ENCODE assay signal across 15 cellular contexts in the genomic region with DNA sequence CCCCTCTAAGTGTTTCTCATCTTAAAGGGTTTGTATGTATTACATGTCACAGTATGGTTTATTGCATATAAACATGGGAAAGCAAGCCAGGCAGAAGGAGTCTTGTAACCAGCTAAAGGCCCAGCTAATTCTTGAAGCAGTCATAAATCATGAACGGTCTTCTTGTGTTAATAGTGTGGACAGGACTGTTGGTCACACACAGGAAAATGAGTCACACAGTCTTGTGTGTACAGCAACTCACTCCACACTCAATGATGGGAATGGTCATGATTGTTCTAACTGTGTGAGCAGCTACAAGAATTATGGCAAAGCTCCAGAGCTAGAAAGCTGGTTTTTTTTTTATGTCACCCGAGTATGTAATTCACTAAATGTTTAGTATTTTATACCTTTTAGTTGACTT.
DNase-seq lines count a peak whose midpoint lies in the region; ATAC-seq, FAIRE-seq and TF ChIP-seq lines count a peak whose summit lies in the region.
"Had no signal": no experiment of that assay in that cellular context is flagged by ENCODE, and none has a peak within 500 bp of the region (broad histone marks: within the 10 kb centered on the region; RNA-seq: fewer than 3 reads in every experiment).

No MANE protein-coding gene starts in this region.

- no peaks in the 10 kb centered on the region for H3K9me2 ChIP-seq in GM23248 (ENCODE audit: insufficient read depth)

- TF ChIP-seq CTCF in astrocyte (IDR thresholded peaks at IDR 0.05; ENCODE audit: insufficient read depth, low read depth, low read length) = no peak
- no peak for TF ChIP-seq CTCF in foreskin keratinocyte (conservative IDR thresholded peaks at IDR 0.05)
- no peak for TF ChIP-seq CTCF in progenitor cell of endocrine pancreas (IDR thresholded peaks at IDR 0.05; ENCODE audit: unreplicated experiment)

- in situ Hi-C loops in GM23248 (cut with MboI) = no loop called here

- H3K4me3 Mint-ChIP-seq in astrocyte (ENCODE audit: unreplicated experiment) (no peak overlapping the region), progenitor cell of endocrine pancreas (ENCODE audit: low read depth) (no peak overlapping the region)
- H3K4me3 Mint-ChIP-seq: activated naive CD8-positive, alpha-beta T cell treated with anti-CD3 and anti-CD28 coated beads for 36 hours had no signal

- H4K20me1 ChIP-seq in GM23248 (ENCODE audit: insufficient read depth) (peaks cover 6% of the 10 kb centered on the region; the same call in 1 of the 2 replicates), astrocyte (ENCODE audit: insufficient read depth, low read length) (no peaks in the 10 kb centered on the region)
- H4K20me1 ChIP-seq: BLaER1 had no signal

- no peaks in the 10 kb centered on the region for H3F3A ChIP-seq in GM23248 (ENCODE audit: insufficient read depth)

- FAIRE-seq in astrocyte (lab: Jason Lieb, UNC) = no peak

- H3K4me1 ChIP-seq in GM23248 (ENCODE audit: insufficient read depth) (peaks cover 7% of the 10 kb centered on the region; the same call in 1 of the 2 replicates), astrocyte (ENCODE audit: insufficient read depth, low read length) (no peaks in the 10 kb centered on the region), foreskin keratinocyte (no peaks in the 10 kb centered on the region)
- H3K4me1 ChIP-seq: BLaER1, Peyer's patch had no signal

- intact Hi-C loops in sciatic nerve (cut with DNase I) = no loop called here

- no peak overlapping the region for H3K27ac Mint-ChIP-seq in astrocyte (ENCODE audit: unreplicated experiment)
- H3K27ac Mint-ChIP-seq in progenitor cell of endocrine pancreas = no peak overlapping the region
- H3K27ac Mint-ChIP-seq: activated naive CD8-positive, alpha-beta T cell treated with anti-CD3 and anti-CD28 coated beads for 36 hours had no signal

- H3K36me3 Mint-ChIP-seq in astrocyte (ENCODE audit: low read depth, unreplicated experiment) (no peaks in the 10 kb centered on the region), progenitor cell of endocrine pancreas (ENCODE audit: insufficient read depth) (no peaks in the 10 kb centered on the region)
- H3K36me3 Mint-ChIP-seq: activated naive CD8-positive, alpha-beta T cell treated with anti-CD3 and anti-CD28 coated beads for 36 hours had no signal

- H3K27me3 ChIP-seq in GM23248 (replicated peaks; ENCODE audit: insufficient read depth) (peaks cover 5% of the 10 kb centered on the region), astrocyte (ENCODE audit: insufficient read depth, low read length) (no peaks in the 10 kb centered on the region), foreskin keratinocyte (no peaks in the 10 kb centered on the region)
- H3K27me3 ChIP-seq: BLaER1, Peyer's patch, suprapubic skin had no signal

- DNase-seq in GM23248 (peak; percentile 62), astrocyte (ENCODE audit: low read depth) (peak; percentile 42), foreskin keratinocyte (peak; percentile 46 to 73), sciatic nerve (ENCODE audit: low spot score) (no peak), SW 1271 (lab: John Stamatoyannopoulos, UW) (no peak), progenitor cell of endocrine pancreas (ENCODE audit: low spot score, unreplicated experiment) (no peak), NCI-H2171 treated with DMSO at 0.1 percent for 48 hours (lab: John Stamatoyannopoulos, UW) (no peak)
- no peak for DNase-seq in activated CD4-positive, CD25-positive, alpha-beta regulatory T cell treated with anti-CD3 and anti-CD28 coated beads, Interleukin-2, amount 50 U/mL, for 72 hours
- DNase-seq: activated naive CD8-positive, alpha-beta T cell treated with anti-CD3 and anti-CD28 coated beads for 36 hours; DMS79 treated with DMSO at 0.1 percent for 48 hours; NCI-H1694; Peyer's patch; T-helper 2 cell had no signal

- WGBS in GM23248 (ENCODE audit: low coverage in 1 of 2, low lambda C conversion rate in 2 of 2, missing lambda C conversion rate in 2 of 2), 2 experiments = 3 to 4% methylated on average over 2 of the region's 2 CpGs

- H3K4me3 ChIP-seq in GM23248 (no peak overlapping the region), astrocyte (ENCODE audit: insufficient read depth, low read depth, low read length) (no peak overlapping the region)
- H3K4me3 ChIP-seq: BLaER1, Peyer's patch, suprapubic skin had no signal

- H3K9me3 ChIP-seq in GM23248 (ENCODE audit: low read depth) (no peaks in the 10 kb centered on the region), astrocyte (ENCODE audit: insufficient read depth, low read depth, low read length) (no peaks in the 10 kb centered on the region)
- H3K9me3 ChIP-seq: BLaER1, Peyer's patch, suprapubic skin had no signal

- H3K4me2 ChIP-seq in GM23248 (ENCODE audit: unreplicated experiment) (no peak overlapping the region), astrocyte (ENCODE audit: low read length) (no peak overlapping the region)
- H3K4me2 ChIP-seq: BLaER1 had no signal

- H3K9me3 Mint-ChIP-seq in astrocyte (ENCODE audit: unreplicated experiment) (peaks cover 1% of the 10 kb centered on the region), progenitor cell of endocrine pancreas (ENCODE audit: low read depth) (peaks cover 4% of the 10 kb centered on the region)
- H3K9me3 Mint-ChIP-seq: activated naive CD8-positive, alpha-beta T cell treated with anti-CD3 and anti-CD28 coated beads for 36 hours had no signal

- no peak overlapping the region for H3K27ac ChIP-seq in GM23248
- no peak overlapping the region for H3K27ac ChIP-seq in astrocyte (ENCODE audit: low read depth, low read length)
- no peak overlapping the region for H3K27ac ChIP-seq in foreskin keratinocyte
- H3K27ac ChIP-seq: BLaER1, Peyer's patch, suprapubic skin had no signal

- H3K27me3 Mint-ChIP-seq in astrocyte (ENCODE audit: low read depth, unreplicated experiment) (no peaks in the 10 kb centered on the region), progenitor cell of endocrine pancreas (no peaks in the 10 kb centered on the region)

- H3K36me3 ChIP-seq in GM23248 (ENCODE audit: low read depth) (no peaks in the 10 kb centered on the region), astrocyte (ENCODE audit: insufficient read depth, low read length) (no peaks in the 10 kb centered on the region)
- H3K36me3 ChIP-seq: BLaER1, Peyer's patch, suprapubic skin had no signal

- H3K79me2 ChIP-seq in GM23248 (ENCODE audit: insufficient read depth) (no peaks in the 10 kb centered on the region), astrocyte (ENCODE audit: insufficient read depth, low read length) (no peaks in the 10 kb centered on the region)

- ATAC-seq in foreskin keratinocyte (peak; percentile 63), sciatic nerve (peak; percentile 58)

- H3K4me1 Mint-ChIP-seq in astrocyte (ENCODE audit: low read depth, unreplicated experiment) = no peaks in the 10 kb centered on the region
- H3K4me1 Mint-ChIP-seq in progenitor cell of endocrine pancreas (ENCODE audit: low read depth) = peaks cover under 1% of the 10 kb centered on the region
- H3K4me1 Mint-ChIP-seq: activated naive CD8-positive, alpha-beta T cell treated with anti-CD3 and anti-CD28 coated beads for 36 hours had no signal

- H3K9ac ChIP-seq in GM23248 (no peak overlapping the region), astrocyte (ENCODE audit: low read length) (no peak overlapping the region)
- H3K9ac ChIP-seq: BLaER1 had no signal

- no peak overlapping the region for H2AFZ ChIP-seq in GM23248
- no peak overlapping the region for H2AFZ ChIP-seq in astrocyte (ENCODE audit: low read depth, low read length)

Comparison
In these comparisons a context has a peak if more than half of its experiments do, and no peak if none do; other contexts are left out.
1. DNase-seq: peak in GM23248 (single experiment), astrocyte (single experiment) and foreskin keratinocyte (2 of 2); none in sciatic nerve (single experiment), SW 1271 (0 of 2), progenitor cell of endocrine pancreas (single experiment), NCI-H2171 treated with DMSO at 0.1 percent for 48 hours (single experiment) and activated CD4-positive, CD25-positive, alpha-beta regulatory T cell treated with anti-CD3 and anti-CD28 coated beads, Interleukin-2, amount 50 U/mL, for 72 hours (single experiment).